Comparison of ENCODE assay signal across 8 cellular contexts in genomic region chr1:169795687-169796086, GRCh38. TPM values are rescaled to one million over a fixed set of nuclear protein-coding genes. Genes with fewer than 3 reads are reported as not detected.
DNase-seq lines count a peak whose midpoint lies in the region; ATAC-seq and TF ChIP-seq lines count a peak whose summit lies in the region.

No MANE protein-coding gene starts in this region.

- peak overlapping the region; percentile 100 for H3K4me3 Mint-ChIP-seq in CD8-positive, alpha-beta T cell
- peak overlapping the region; percentile 99 for H3K4me3 Mint-ChIP-seq in neural crest cell

- CTCF ChIA-PET in CD8-positive, alpha-beta T cell (lab: Charles Lee), result interaction anchor here (1.8 to 2.7 kb wide), 2 partner anchors 14 to 209 kb away, joined by 4 to 12 read pairs; no protein-coding TSS in a partner anchor

- H3K9me3 Mint-ChIP-seq in CD8-positive, alpha-beta T cell, result no peaks in the 10 kb centered on the region
- H3K9me3 Mint-ChIP-seq in neural crest cell, result no peaks in the 10 kb centered on the region

- no peak for TF ChIP-seq CTCF in CD8-positive, alpha-beta T cell (IDR thresholded peaks at IDR 0.05)
- TF ChIP-seq CTCF in MM.1S (IDR thresholded peaks at IDR 0.05; ENCODE audit: low read length), result no peak
- no peak for TF ChIP-seq CTCF in coronary artery (IDR thresholded peaks at IDR 0.05)
- TF ChIP-seq CTCF in neural crest cell (conservative IDR thresholded peaks at IDR 0.05), result no peak

- peak overlapping the region; percentile 78 for H3K9ac ChIP-seq in MM.1S (ENCODE audit: low read length)

- H3K27me3 Mint-ChIP-seq in CD8-positive, alpha-beta T cell (ENCODE audit: low read depth), result no peaks in the 10 kb centered on the region
- H3K27me3 Mint-ChIP-seq in neural crest cell (ENCODE audit: low read depth), result no peaks in the 10 kb centered on the region

- H3K36me3 Mint-ChIP-seq in CD8-positive, alpha-beta T cell, result peaks cover 25% of the 10 kb centered on the region
- peaks cover 15% of the 10 kb centered on the region for H3K36me3 Mint-ChIP-seq in neural crest cell (ENCODE audit: low read depth)

- H3K9me2 ChIP-seq in MM.1S (replicated peaks; ENCODE audit: insufficient read depth, low read length), result no peaks in the 10 kb centered on the region

- peaks cover 67% of the 10 kb centered on the region for H3K79me2 ChIP-seq in MM.1S (ENCODE audit: low read length)

- H3K4me2 ChIP-seq in MM.1S (ENCODE audit: low read depth, low read length), result peak overlapping the region; percentile 74

- peaks cover 22% of the 10 kb centered on the region for H3K4me1 ChIP-seq in CD8-positive, alpha-beta T cell (ENCODE audit: insufficient read depth, low read length)
- H3K4me1 ChIP-seq in MM.1S (ENCODE audit: low read length), result peaks cover 7% of the 10 kb centered on the region; the same call in 1 of the 2 replicates

- H3K4me3 ChIP-seq in CD8-positive, alpha-beta T cell (ENCODE audit: low read depth, low read length), result peak overlapping the region; percentile 77
- H3K4me3 ChIP-seq in MM.1S (ENCODE audit: low read length), result peak overlapping the region; percentile 96
- peak overlapping the region; percentile 79 for H3K4me3 ChIP-seq in coronary artery

- ATAC-seq in CD8-positive, alpha-beta T cell, result no peak
- no peak for ATAC-seq in GM18498 (IDR thresholded peaks at IDR 0.05; ENCODE audit: unreplicated experiment)
- ATAC-seq in HG02885 (IDR thresholded peaks at IDR 0.05; ENCODE audit: poor library complexity, unreplicated experiment), result no peak

- H3K36me3 ChIP-seq in CD8-positive, alpha-beta T cell (ENCODE audit: insufficient read depth, low read length), result no peaks in the 10 kb centered on the region
- H3K36me3 ChIP-seq in MM.1S (replicated peaks; ENCODE audit: insufficient read depth, low read length), result no peaks in the 10 kb centered on the region; the same call in 1 of the 2 replicates

- DNase-seq in CD8-positive, alpha-beta T cell, result no peak
- DNase-seq in MM.1S (peak; percentile 50), coronary artery (ENCODE audit: low spot score) (no peak), neural crest cell (ENCODE audit: low read depth, low spot score) (no peak), NCI-H187 (lab: John Stamatoyannopoulos, UW) (no peak), DMS 273 (lab: John Stamatoyannopoulos, UW; ENCODE audit: unreplicated experiment) (no peak)

- peak overlapping the region; percentile 100 for H3K27ac Mint-ChIP-seq in CD8-positive, alpha-beta T cell
- peak overlapping the region; percentile 99 for H3K27ac Mint-ChIP-seq in neural crest cell (ENCODE audit: unreplicated experiment)

- H3K4me1 Mint-ChIP-seq in CD8-positive, alpha-beta T cell (ENCODE audit: low read depth), result peaks cover 48% of the 10 kb centered on the region
- peaks cover 44% of the 10 kb centered on the region for H3K4me1 Mint-ChIP-seq in neural crest cell

- H2AFZ ChIP-seq in MM.1S (ENCODE audit: low read length), result peak overlapping the region; percentile 94

- 0 out of 2 replicates have a peak, but pooled peaks cover 11% of the 10 kb centered on the region for H3F3A ChIP-seq in MM.1S (ENCODE audit: insufficient read depth, low read length)

- no peaks in the 10 kb centered on the region for H4K20me1 ChIP-seq in MM.1S (ENCODE audit: insufficient read depth, low read length)

- no peaks in the 10 kb centered on the region for H3K27me3 ChIP-seq in CD8-positive, alpha-beta T cell (ENCODE audit: insufficient read depth, low read length)
- H3K27me3 ChIP-seq in MM.1S (replicated peaks; ENCODE audit: insufficient read depth, low read length), result no peaks in the 10 kb centered on the region

- H3K27ac ChIP-seq in CD8-positive, alpha-beta T cell (ENCODE audit: low read depth, low read length), result no peak overlapping the region
- H3K27ac ChIP-seq in MM.1S (ENCODE audit: low read length), result peak overlapping the region; percentile 44; the same call in 1 of the 2 replicates
- no peak overlapping the region for H3K27ac ChIP-seq in coronary artery

- intact Hi-C loops in CD8-positive, alpha-beta T cell (cut with DNase I, micrococcal nuclease), result loop anchor here (2.0 to 10.0 kb wide), 6 partner anchors 309 to 1618 kb away; partner anchors contain the start of genes ATP1B1 (in 2 of the 2), GORAB (in 1 of the 2), NME7 (in 1 of the 2) and SFT2D2 (in 1 of the 2)

- no peaks in the 10 kb centered on the region for H3K9me3 ChIP-seq in CD8-positive, alpha-beta T cell (ENCODE audit: low read length)
- H3K9me3 ChIP-seq in MM.1S (replicated peaks; ENCODE audit: insufficient read depth, low read length), result no peaks in the 10 kb centered on the region

- POLR2A ChIA-PET in CD8-positive, alpha-beta T cell (lab: Charles Lee), result interaction anchor here (0.7 to 3.5 kb wide), 4 partner anchors 89 to 209 kb away, joined by 3 to 22 read pairs (median 4); partner anchors contain the start of genes F5 and SCYL3

RNA-seq across cellular contexts. Expression of gene METTL18, which starts 1.0 kb away (rescaled TPM):
- total RNA-seq in CD8-positive, alpha-beta T cell, result 1 to 10 TPM; 2.2 to 3.7 TPM
- total RNA-seq in neural crest cell, result 10.0 and 12.3 TPM in 2 replicates
